ENCODE assay signal across 1 cellular context in genomic region chr19:510606-511100, GRCh38.
TF ChIP-seq lines count a peak whose summit lies in the region.

No MANE protein-coding gene starts in this region.

TF ChIP-seq in HepG2, 621 proteins besides CTCF, POLR2A, EP300 and RAD21 (continued from another document and continues in another):
- TF ChIP-seq ETS1 (CRISPR knock-in tag; IDR thresholded peaks at IDR 0.05) (no peak), ZNF446 (CRISPR knock-in tag; IDR thresholded peaks at IDR 0.05) (no peak), MXI1 (IDR thresholded peaks at IDR 0.05; ENCODE audit: borderline replicate concordance, low read depth, low read length) (peak; percentile 78; the same call in 1 of the 3 replicates), JDP2 (CRISPR knock-in tag; IDR thresholded peaks at IDR 0.05; ENCODE audit: borderline replicate concordance) (no peak), SNAI1 (CRISPR knock-in tag; IDR thresholded peaks at IDR 0.05; ENCODE audit: borderline replicate concordance) (no peak), SP2 (CRISPR knock-in tag; IDR thresholded peaks at IDR 0.05) (no peak), ZNF318 (CRISPR knock-in tag; IDR thresholded peaks at IDR 0.05) (no peak), ZNF556 (CRISPR knock-in tag; IDR thresholded peaks at IDR 0.05; ENCODE audit: borderline replicate concordance) (peak; percentile 56; the same call in 1 of the 2 replicates), HIVEP1 (CRISPR knock-in tag; IDR thresholded peaks at IDR 0.05) (0 out of 2 replicates have a peak, but pooled peaks have one; percentile 38), EED (CRISPR knock-in tag; IDR thresholded peaks at IDR 0.05) (no peak), BCLAF1 (IDR thresholded peaks at IDR 0.05) (no peak), ZBTB8A (CRISPR knock-in tag; IDR thresholded peaks at IDR 0.05; ENCODE audit: borderline replicate concordance, low read depth) (no peak), KDM4B (CRISPR knock-in tag; IDR thresholded peaks at IDR 0.05) (0 out of 2 replicates have a peak, but pooled peaks have one; percentile 59), TCF12 (IDR thresholded peaks at IDR 0.05) (no peak), TCF12 (CRISPR knock-in tag; IDR thresholded peaks at IDR 0.05) (no peak), ZNF256 (CRISPR knock-in tag; conservative IDR thresholded peaks at IDR 0.05) (no peak), POGK (CRISPR knock-in tag; conservative IDR thresholded peaks at IDR 0.05) (peak; percentile 53; the same call in 1 of the 2 replicates), KLF13 (CRISPR knock-in tag; IDR thresholded peaks at IDR 0.05) (0 out of 2 replicates have a peak, but pooled peaks have one; percentile 46), ZNF33A (CRISPR knock-in tag; IDR thresholded peaks at IDR 0.05; ENCODE audit: borderline replicate concordance) (no peak), ZFP36 (IDR thresholded peaks at IDR 0.05; ENCODE audit: borderline replicate concordance, low read depth, low read length, partially characterized antibody) (no peak), SRF (IDR thresholded peaks at IDR 0.05; ENCODE audit: low read depth, low read length) (no peak), YEATS4 (CRISPR knock-in tag; IDR thresholded peaks at IDR 0.05; ENCODE audit: borderline replicate concordance) (peak; percentile 54; the same call in 1 of the 2 replicates), E2F2 (CRISPR knock-in tag; IDR thresholded peaks at IDR 0.05; ENCODE audit: borderline replicate concordance) (no peak), MTA3 (CRISPR knock-in tag; IDR thresholded peaks at IDR 0.05) (no peak)
- TF ChIP-seq, protein P1, sequence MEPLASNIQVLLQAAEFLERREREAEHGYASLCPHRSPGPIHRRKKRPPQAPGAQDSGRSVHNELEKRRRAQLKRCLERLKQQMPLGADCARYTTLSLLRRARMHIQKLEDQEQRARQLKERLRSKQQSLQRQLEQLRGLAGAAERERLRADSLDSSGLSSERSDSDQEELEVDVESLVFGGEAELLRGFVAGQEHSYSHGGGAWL (CRISPR knock-in tag; IDR thresholded peaks at IDR 0.05) = 0 out of 2 replicates have a peak, but pooled peaks have one; percentile 21
- TF ChIP-seq, protein P2, sequence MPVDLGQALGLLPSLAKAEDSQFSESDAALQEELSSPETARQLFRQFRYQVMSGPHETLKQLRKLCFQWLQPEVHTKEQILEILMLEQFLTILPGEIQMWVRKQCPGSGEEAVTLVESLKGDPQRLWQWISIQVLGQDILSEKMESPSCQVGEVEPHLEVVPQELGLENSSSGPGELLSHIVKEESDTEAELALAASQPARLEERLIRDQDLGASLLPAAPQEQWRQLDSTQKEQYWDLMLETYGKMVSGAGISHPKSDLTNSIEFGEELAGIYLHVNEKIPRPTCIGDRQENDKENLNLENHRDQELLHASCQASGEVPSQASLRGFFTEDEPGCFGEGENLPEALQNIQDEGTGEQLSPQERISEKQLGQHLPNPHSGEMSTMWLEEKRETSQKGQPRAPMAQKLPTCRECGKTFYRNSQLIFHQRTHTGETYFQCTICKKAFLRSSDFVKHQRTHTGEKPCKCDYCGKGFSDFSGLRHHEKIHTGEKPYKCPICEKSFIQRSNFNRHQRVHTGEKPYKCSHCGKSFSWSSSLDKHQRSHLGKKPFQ (CRISPR knock-in tag; IDR thresholded peaks at IDR 0.05; ENCODE audit: insufficient replicate concordance) = no peak
- TF ChIP-seq, protein P3, sequence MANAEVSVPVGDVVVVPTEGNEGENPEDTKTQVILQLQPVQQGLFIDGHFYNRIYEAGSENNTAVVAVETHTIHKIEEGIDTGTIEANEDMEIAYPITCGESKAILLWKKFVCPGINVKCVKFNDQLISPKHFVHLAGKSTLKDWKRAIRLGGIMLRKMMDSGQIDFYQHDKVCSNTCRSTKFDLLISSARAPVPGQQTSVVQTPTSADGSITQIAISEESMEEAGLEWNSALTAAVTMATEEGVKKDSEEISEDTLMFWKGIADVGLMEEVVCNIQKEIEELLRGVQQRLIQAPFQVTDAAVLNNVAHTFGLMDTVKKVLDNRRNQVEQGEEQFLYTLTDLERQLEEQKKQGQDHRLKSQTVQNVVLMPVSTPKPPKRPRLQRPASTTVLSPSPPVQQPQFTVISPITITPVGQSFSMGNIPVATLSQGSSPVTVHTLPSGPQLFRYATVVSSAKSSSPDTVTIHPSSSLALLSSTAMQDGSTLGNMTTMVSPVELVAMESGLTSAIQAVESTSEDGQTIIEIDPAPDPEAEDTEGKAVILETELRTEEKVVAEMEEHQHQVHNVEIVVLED (CRISPR knock-in tag; IDR thresholded peaks at IDR 0.05; ENCODE audit: borderline replicate concordance) = peak; percentile 54; the same call in 1 of the 2 replicates
- TF ChIP-seq, protein P4, sequence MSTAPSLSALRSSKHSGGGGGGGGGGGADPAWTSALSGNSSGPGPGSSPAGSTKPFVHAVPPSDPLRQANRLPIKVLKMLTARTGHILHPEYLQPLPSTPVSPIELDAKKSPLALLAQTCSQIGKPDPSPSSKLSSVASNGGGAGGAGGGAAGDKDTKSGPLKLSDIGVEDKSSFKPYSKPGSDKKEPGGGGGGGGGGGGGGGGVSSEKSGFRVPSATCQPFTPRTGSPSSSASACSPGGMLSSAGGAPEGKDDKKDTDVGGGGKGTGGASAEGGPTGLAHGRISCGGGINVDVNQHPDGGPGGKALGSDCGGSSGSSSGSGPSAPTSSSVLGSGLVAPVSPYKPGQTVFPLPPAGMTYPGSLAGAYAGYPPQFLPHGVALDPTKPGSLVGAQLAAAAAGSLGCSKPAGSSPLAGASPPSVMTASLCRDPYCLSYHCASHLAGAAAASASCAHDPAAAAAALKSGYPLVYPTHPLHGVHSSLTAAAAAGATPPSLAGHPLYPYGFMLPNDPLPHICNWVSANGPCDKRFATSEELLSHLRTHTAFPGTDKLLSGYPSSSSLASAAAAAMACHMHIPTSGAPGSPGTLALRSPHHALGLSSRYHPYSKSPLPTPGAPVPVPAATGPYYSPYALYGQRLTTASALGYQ (CRISPR knock-in tag; IDR thresholded peaks at IDR 0.05) = no peak
